ENCODE assay signal across 15 cellular contexts in genomic region chr2:215751200-215751910, GRCh38.
DNase-seq lines count a peak whose midpoint lies in the region; ATAC-seq lines count a peak whose summit lies in the region.
"Had no signal": no experiment of that assay in that cellular context is flagged by ENCODE, and none has a peak within 500 bp of the region (broad histone marks: within the 10 kb centered on the region; RNA-seq: fewer than 3 reads in every experiment).

No MANE protein-coding gene starts in this region.

- H3K9me3 ChIP-seq in adipocyte (ENCODE audit: control insufficient read depth, low read length), result no peaks in the 10 kb centered on the region
- H3K9me3 ChIP-seq: thoracic aorta had no signal

- H3K27me3 ChIP-seq in ACC112 (ENCODE audit: insufficient read depth, low read length), result no peaks in the 10 kb centered on the region
- no peaks in the 10 kb centered on the region for H3K27me3 ChIP-seq in adipocyte (replicated peaks; ENCODE audit: control insufficient read depth, insufficient read depth, low read length)
- H3K27me3 ChIP-seq: cardiac muscle cell had no signal

- H3K9ac ChIP-seq in adipocyte (ENCODE audit: low read length), result peak overlapping the region; percentile 82

- H3K27ac ChIP-seq in ACC112 (ENCODE audit: low read depth, low read length), result peak overlapping the region; percentile 72
- H3K27ac ChIP-seq: C4-2B, cardiac muscle cell, thoracic aorta had no signal

- H3K4me3 ChIP-seq in ACC112 (ENCODE audit: low read depth, low read length), result no peak overlapping the region
- H3K4me3 ChIP-seq in adipocyte (ENCODE audit: low read length), result no peak overlapping the region
- H3K4me3 ChIP-seq: cardiac muscle cell, GM23338, thoracic aorta had no signal

- no peak overlapping the region for H2AFZ ChIP-seq in ACC112 (ENCODE audit: low read length, unreplicated experiment)
- H2AFZ ChIP-seq: GM23338 had no signal

- no peaks in the 10 kb centered on the region for H3K36me3 ChIP-seq in ACC112 (ENCODE audit: insufficient read depth, low read length)
- no peaks in the 10 kb centered on the region for H3K36me3 ChIP-seq in adipocyte (ENCODE audit: control insufficient read depth, insufficient read depth, low read length, severe bottlenecking)
- H3K36me3 ChIP-seq: cardiac muscle cell, thoracic aorta had no signal

- no peak for ATAC-seq in HG02798 (IDR thresholded peaks at IDR 0.05; ENCODE audit: poor library complexity, unreplicated experiment)
- no peak for ATAC-seq in left lobe of liver
- ATAC-seq in GM21381 (IDR thresholded peaks at IDR 0.05; ENCODE audit: unreplicated experiment), result no peak
- ATAC-seq: GM23338 had no signal

- DNase-seq in GM04504 (ENCODE audit: low read depth), result peak; percentile 69
- DNase-seq in adipocyte (ENCODE audit: low read depth), result peak; percentile 82
- peak; percentile 88 for DNase-seq in glomerular visceral epithelial cell (ENCODE audit: extremely low spot score)
- DNase-seq in NCI-H1436 (lab: John Stamatoyannopoulos, UW), result no peak
- DNase-seq in left lobe of liver (ENCODE audit: low spot score), result no peak
- DNase-seq: KG1, NCI-H2171, OCI-M1 had no signal

- H3K4me1 ChIP-seq in ACC112 (ENCODE audit: control insufficient read depth, insufficient read depth, low read length, unreplicated experiment) (peaks cover 56% of the 10 kb centered on the region), adipocyte (ENCODE audit: control insufficient read depth, insufficient read depth, low read length) (peaks cover 62% of the 10 kb centered on the region)

- H3K79me2 ChIP-seq in ACC112 (ENCODE audit: control insufficient read depth, insufficient read depth, low read length, unreplicated experiment), result no peaks in the 10 kb centered on the region

Comparison
In these comparisons a context has a peak if more than half of its experiments do, and no peak if none do; other contexts are left out.
1. DNase-seq: peak in GM04504 (single experiment), adipocyte (single experiment) and glomerular visceral epithelial cell (single experiment); none in NCI-H1436 (single experiment) and left lobe of liver (single experiment).